ENCODE assay signal across 1 cellular context in the genomic region with DNA sequence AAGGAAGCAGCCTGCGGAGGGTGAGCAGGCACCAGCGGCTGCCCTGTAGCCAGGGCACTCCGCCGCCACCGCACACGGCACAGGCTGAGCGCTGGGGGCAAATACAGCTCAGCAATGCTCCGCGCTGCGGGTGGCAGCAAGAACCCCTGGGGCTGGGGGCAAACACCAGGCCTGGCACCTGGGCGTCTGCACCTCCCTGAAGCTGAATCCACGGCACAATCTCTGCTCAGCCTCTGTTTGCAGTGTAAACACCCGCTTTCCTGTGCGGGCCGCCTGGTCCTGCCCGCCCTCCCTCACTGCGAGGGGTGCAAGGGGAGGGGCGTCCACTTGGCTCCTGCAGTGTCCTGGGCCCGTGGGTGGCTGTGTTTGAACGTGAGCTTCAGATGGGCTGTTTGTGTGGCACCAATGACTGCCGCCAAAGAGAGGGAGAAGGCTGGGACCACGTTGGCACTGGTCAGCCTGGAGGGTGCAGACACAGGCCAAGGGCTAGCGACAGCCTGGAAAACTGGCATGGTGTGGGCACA.
TF ChIP-seq lines count a peak whose summit lies in the region.

No MANE protein-coding gene starts in this region.

TF ChIP-seq in HepG2, 621 proteins besides CTCF, POLR2A, EP300 and RAD21 (continues in another document):
- no peak for TF ChIP-seq MED13 (CRISPR knock-in tag; IDR thresholded peaks at IDR 0.05)
- no peak for TF ChIP-seq HOXA5 (CRISPR knock-in tag; IDR thresholded peaks at IDR 0.05)
- no peak for TF ChIP-seq KAT7 (CRISPR knock-in tag; IDR thresholded peaks at IDR 0.05; ENCODE audit: borderline replicate concordance)
- no peak for TF ChIP-seq TAF15 (IDR thresholded peaks at IDR 0.05; ENCODE audit: low read depth, low read length, poor library complexity, severe bottlenecking)
- no peak for TF ChIP-seq ZNF530 (CRISPR knock-in tag; IDR thresholded peaks at IDR 0.05; ENCODE audit: low read depth)
- TF ChIP-seq ZNF652 (CRISPR knock-in tag; IDR thresholded peaks at IDR 0.05; ENCODE audit: borderline replicate concordance, low read depth): no peak
- no peak for TF ChIP-seq ZNF329 (CRISPR knock-in tag; IDR thresholded peaks at IDR 0.05; ENCODE audit: low read depth)
- TF ChIP-seq NFIB (CRISPR knock-in tag; IDR thresholded peaks at IDR 0.05; ENCODE audit: borderline replicate concordance): no peak
- no peak for TF ChIP-seq GPN1 (CRISPR knock-in tag; IDR thresholded peaks at IDR 0.05; ENCODE audit: borderline replicate concordance)
- TF ChIP-seq, protein P1, sequence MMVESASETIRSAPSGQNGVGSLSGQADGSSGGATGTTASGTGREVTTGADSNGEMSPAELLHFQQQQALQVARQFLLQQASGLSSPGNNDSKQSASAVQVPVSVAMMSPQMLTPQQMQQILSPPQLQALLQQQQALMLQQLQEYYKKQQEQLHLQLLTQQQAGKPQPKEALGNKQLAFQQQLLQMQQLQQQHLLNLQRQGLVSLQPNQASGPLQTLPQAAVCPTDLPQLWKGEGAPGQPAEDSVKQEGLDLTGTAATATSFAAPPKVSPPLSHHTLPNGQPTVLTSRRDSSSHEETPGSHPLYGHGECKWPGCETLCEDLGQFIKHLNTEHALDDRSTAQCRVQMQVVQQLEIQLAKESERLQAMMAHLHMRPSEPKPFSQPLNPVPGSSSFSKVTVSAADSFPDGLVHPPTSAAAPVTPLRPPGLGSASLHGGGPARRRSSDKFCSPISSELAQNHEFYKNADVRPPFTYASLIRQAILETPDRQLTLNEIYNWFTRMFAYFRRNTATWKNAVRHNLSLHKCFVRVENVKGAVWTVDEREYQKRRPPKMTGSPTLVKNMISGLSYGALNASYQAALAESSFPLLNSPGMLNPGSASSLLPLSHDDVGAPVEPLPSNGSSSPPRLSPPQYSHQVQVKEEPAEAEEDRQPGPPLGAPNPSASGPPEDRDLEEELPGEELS (CRISPR knock-in tag; IDR thresholded peaks at IDR 0.05): peak; percentile 82
- TF ChIP-seq SMC3 (IDR thresholded peaks at IDR 0.05; ENCODE audit: low read length): no peak
- TF ChIP-seq ZNF646 (CRISPR knock-in tag; IDR thresholded peaks at IDR 0.05): no peak
- no peak for TF ChIP-seq HNRNPK (IDR thresholded peaks at IDR 0.05; ENCODE audit: low read depth, low read length, poor library complexity, severe bottlenecking)
- TF ChIP-seq FOSL2 (CRISPR knock-in tag; IDR thresholded peaks at IDR 0.05): peak; percentile 53; the same call in 1 of the 2 replicates
- TF ChIP-seq MIXL1 (CRISPR knock-in tag; IDR thresholded peaks at IDR 0.05): no peak
- TF ChIP-seq ZNF713 (CRISPR knock-in tag; IDR thresholded peaks at IDR 0.05): no peak
- TF ChIP-seq, protein P2, sequence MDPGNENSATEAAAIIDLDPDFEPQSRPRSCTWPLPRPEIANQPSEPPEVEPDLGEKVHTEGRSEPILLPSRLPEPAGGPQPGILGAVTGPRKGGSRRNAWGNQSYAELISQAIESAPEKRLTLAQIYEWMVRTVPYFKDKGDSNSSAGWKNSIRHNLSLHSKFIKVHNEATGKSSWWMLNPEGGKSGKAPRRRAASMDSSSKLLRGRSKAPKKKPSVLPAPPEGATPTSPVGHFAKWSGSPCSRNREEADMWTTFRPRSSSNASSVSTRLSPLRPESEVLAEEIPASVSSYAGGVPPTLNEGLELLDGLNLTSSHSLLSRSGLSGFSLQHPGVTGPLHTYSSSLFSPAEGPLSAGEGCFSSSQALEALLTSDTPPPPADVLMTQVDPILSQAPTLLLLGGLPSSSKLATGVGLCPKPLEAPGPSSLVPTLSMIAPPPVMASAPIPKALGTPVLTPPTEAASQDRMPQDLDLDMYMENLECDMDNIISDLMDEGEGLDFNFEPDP (CRISPR knock-in tag; conservative IDR thresholded peaks at IDR 0.05): no peak
- no peak for TF ChIP-seq GRHL1 (CRISPR knock-in tag; conservative IDR thresholded peaks at IDR 0.05)
- TF ChIP-seq ZEB1 (IDR thresholded peaks at IDR 0.05; ENCODE audit: insufficient replicate concordance, low read depth): no peak
- TF ChIP-seq ZNF124 (CRISPR knock-in tag; IDR thresholded peaks at IDR 0.05): no peak
- no peak for TF ChIP-seq POGK (CRISPR knock-in tag; conservative IDR thresholded peaks at IDR 0.05)
- no peak for TF ChIP-seq EHMT2 (IDR thresholded peaks at IDR 0.05; ENCODE audit: borderline replicate concordance, low read depth, low read length)
- 0 out of 2 replicates have a peak, but pooled peaks have one; percentile 44 for TF ChIP-seq SNAPC2 (CRISPR knock-in tag; IDR thresholded peaks at IDR 0.05)
- no peak for TF ChIP-seq SRSF4 (IDR thresholded peaks at IDR 0.05; ENCODE audit: low read depth, low read length, poor library complexity, severe bottlenecking)
- TF ChIP-seq DPF2 (CRISPR knock-in tag; IDR thresholded peaks at IDR 0.05; ENCODE audit: borderline replicate concordance, low read depth): peak; percentile 56; the same call in 1 of the 2 replicates
- TF ChIP-seq ZNF251 (CRISPR knock-in tag; IDR thresholded peaks at IDR 0.05): no peak
- TF ChIP-seq SMYD3 (CRISPR knock-in tag; IDR thresholded peaks at IDR 0.05): no peak
- TF ChIP-seq KLF6 (CRISPR knock-in tag; IDR thresholded peaks at IDR 0.05): no peak
- TF ChIP-seq ZNF326 (CRISPR knock-in tag; IDR thresholded peaks at IDR 0.05; ENCODE audit: borderline replicate concordance): no peak
- no peak for TF ChIP-seq THAP7 (CRISPR knock-in tag; IDR thresholded peaks at IDR 0.05)
- TF ChIP-seq THAP8 (CRISPR knock-in tag; IDR thresholded peaks at IDR 0.05; ENCODE audit: borderline replicate concordance): no peak
- no peak for TF ChIP-seq POLR2AphosphoS5 (IDR thresholded peaks at IDR 0.05; ENCODE audit: low read depth, low read length)
- TF ChIP-seq CERS6 (CRISPR knock-in tag; IDR thresholded peaks at IDR 0.05): no peak
- no peak for TF ChIP-seq ZNF703 (CRISPR knock-in tag; IDR thresholded peaks at IDR 0.05; ENCODE audit: borderline replicate concordance)
- TF ChIP-seq SP5 (CRISPR knock-in tag; IDR thresholded peaks at IDR 0.05; ENCODE audit: borderline replicate concordance, low read depth): peak; percentile 85
- TF ChIP-seq KLF11 (CRISPR knock-in tag; IDR thresholded peaks at IDR 0.05): no peak
- TF ChIP-seq KLF12 (CRISPR knock-in tag; IDR thresholded peaks at IDR 0.05; ENCODE audit: borderline replicate concordance): no peak
- TF ChIP-seq, protein P3, sequence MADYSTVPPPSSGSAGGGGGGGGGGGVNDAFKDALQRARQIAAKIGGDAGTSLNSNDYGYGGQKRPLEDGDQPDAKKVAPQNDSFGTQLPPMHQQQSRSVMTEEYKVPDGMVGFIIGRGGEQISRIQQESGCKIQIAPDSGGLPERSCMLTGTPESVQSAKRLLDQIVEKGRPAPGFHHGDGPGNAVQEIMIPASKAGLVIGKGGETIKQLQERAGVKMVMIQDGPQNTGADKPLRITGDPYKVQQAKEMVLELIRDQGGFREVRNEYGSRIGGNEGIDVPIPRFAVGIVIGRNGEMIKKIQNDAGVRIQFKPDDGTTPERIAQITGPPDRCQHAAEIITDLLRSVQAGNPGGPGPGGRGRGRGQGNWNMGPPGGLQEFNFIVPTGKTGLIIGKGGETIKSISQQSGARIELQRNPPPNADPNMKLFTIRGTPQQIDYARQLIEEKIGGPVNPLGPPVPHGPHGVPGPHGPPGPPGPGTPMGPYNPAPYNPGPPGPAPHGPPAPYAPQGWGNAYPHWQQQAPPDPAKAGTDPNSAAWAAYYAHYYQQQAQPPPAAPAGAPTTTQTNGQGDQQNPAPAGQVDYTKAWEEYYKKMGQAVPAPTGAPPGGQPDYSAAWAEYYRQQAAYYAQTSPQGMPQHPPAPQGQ (CRISPR knock-in tag; IDR thresholded peaks at IDR 0.05; ENCODE audit: borderline replicate concordance): no peak
